ENCODE assay signal across 18 cellular contexts in genomic region chr6:93300661-93301060, GRCh38.
DNase-seq lines count a peak whose midpoint lies in the region.
"Had no signal": no experiment of that assay in that cellular context is flagged by ENCODE, and none has a peak within 500 bp of the region (broad histone marks: within the 10 kb centered on the region; RNA-seq: fewer than 3 reads in every experiment).

No MANE protein-coding gene starts in this region.

- DNase-seq in DMS53 (lab: John Stamatoyannopoulos, UW), result peak; percentile 93
- peak; percentile 68 for DNase-seq in NCI-H2029 treated with DMSO at 0.1 percent for 48 hours (lab: John Stamatoyannopoulos, UW)
- DNase-seq in NCI-H774 (lab: John Stamatoyannopoulos, UW), result peak; percentile 88
- peak; percentile 2 for DNase-seq in amniotic epithelial cell (ENCODE audit: low read depth)
- DNase-seq in cerebellum (ENCODE audit: low spot score), result no peak
- no peak for DNase-seq in midbrain (lab: John Stamatoyannopoulos, UW)
- no peak for DNase-seq in occipital lobe (lab: John Stamatoyannopoulos, UW)
- DNase-seq: activated CD4-positive, alpha-beta T cell treated with anti-CD3 and anti-CD28 coated beads, Interleukin-2, amount 50 U/mL, for 4 hours; activated naive CD4-positive, alpha-beta T cell treated with anti-CD3 and anti-CD28 coated beads for 36 hours; activated T-cell treated with anti-CD3 and anti-CD28 coated beads, Interleukin-2, amount 50 U/mL, for 72 hours; amniotic stem cell; brain microvascular endothelial cell; effector CD4-positive, alpha-beta T cell; H9; MM.1S; natural killer cell; NCI-H1436 treated with DMSO at 0.1 percent for 48 hours; T-helper 1 cell had no signal

Comparison
In these comparisons a context has a peak if more than half of its experiments do, and no peak if none do; other contexts are left out.
1. DNase-seq: peak in DMS53 (single experiment), NCI-H2029 treated with DMSO at 0.1 percent for 48 hours (single experiment), NCI-H774 (single experiment) and amniotic epithelial cell (single experiment); none in cerebellum (single experiment), midbrain (single experiment) and occipital lobe (single experiment).